ENCODE assay signal across 8 cellular contexts in genomic region chr2:27264753-27265535, GRCh38. TPM values are rescaled to one million over a fixed set of nuclear protein-coding genes. Genes with fewer than 3 reads are reported as not detected.
A peak's percentile ranks its signal among the peaks of the same experiment; 100 is the strongest.
DNase-seq lines count a peak whose midpoint lies in the region; ATAC-seq and TF ChIP-seq lines count a peak whose summit lies in the region.

No MANE protein-coding gene starts in this region.

- peaks cover 17% of the 10 kb centered on the region for H3K4me1 Mint-ChIP-seq in T-helper 2 cell treated with Interferon-gamma antibody and Interleukin-4, amounts not matched to agents 5 μg/mL and 100 μg/mL, for 36 hours (ENCODE audit: low read depth)

- TF ChIP-seq CTCF in GM12875 (IDR thresholded peaks at IDR 0.05; ENCODE audit: borderline replicate concordance, insufficient read depth, low read depth, low read length) (peak; percentile 79), body of pancreas (IDR thresholded peaks at IDR 0.05) (peak; percentile 16 to 63 (median 44))

- H3K27me3 ChIP-seq in body of pancreas = peaks cover 0 to 44% of the 10 kb centered on the region in 2 donors
- peaks cover 78% of the 10 kb centered on the region for H3K27me3 ChIP-seq in iPS-20b (ENCODE audit: insufficient read depth, low read length)

- H3K36me3 Mint-ChIP-seq in T-helper 2 cell treated with Interferon-gamma antibody and Interleukin-4, amounts not matched to agents 5 μg/mL and 100 μg/mL, for 36 hours (ENCODE audit: low read depth) = peaks cover 2% of the 10 kb centered on the region

- no peak overlapping the region for H3K27ac Mint-ChIP-seq in T-helper 2 cell treated with Interferon-gamma antibody and Interleukin-4, amounts not matched to agents 5 μg/mL and 100 μg/mL, for 36 hours

- peak; percentile 62 for DNase-seq in NCI-H1436 (lab: John Stamatoyannopoulos, UW)
- peak; percentile 60 for DNase-seq in T-helper 2 cell treated with Interferon-gamma antibody and Interleukin-4, amounts not matched to agents 5 μg/mL and 100 μg/mL, for 36 hours (ENCODE audit: low spot score)
- peak; percentile 54 to 77 (median 62) for DNase-seq in body of pancreas
- peak; percentile 32 to 59 (median 40) for DNase-seq in stimulated activated CD4-positive, alpha-beta T cell treated with anti-CD3 and anti-CD28 coated beads, Interleukin-12 subunit alpha, Interleukin-12 subunit beta, amount 100 ng/mL, for 48 hours (ENCODE audit: low read depth in 2 of 3, low spot score in 1 of 3)
- DNase-seq in A172 (ENCODE audit: low spot score) = no peak

- ATAC-seq in body of pancreas (peak; percentile 59), GM21619 (IDR thresholded peaks at IDR 0.05; ENCODE audit: unreplicated experiment) (no peak)

- peak overlapping the region; percentile 65 for H3K4me3 Mint-ChIP-seq in T-helper 2 cell treated with Interferon-gamma antibody and Interleukin-4, amounts not matched to agents 5 μg/mL and 100 μg/mL, for 36 hours

- H3K9ac ChIP-seq in iPS-20b (ENCODE audit: low read depth, low read length) = peak overlapping the region; percentile 71; the same call in 1 of the 2 replicates

- no peak overlapping the region for H3K27ac ChIP-seq in body of pancreas
- no peak overlapping the region for H3K27ac ChIP-seq in iPS-20b (ENCODE audit: low read length)

- H3K9me3 ChIP-seq in body of pancreas = no peaks in the 10 kb centered on the region
- no peaks in the 10 kb centered on the region; the same call in 1 of the 2 replicates for H3K9me3 ChIP-seq in iPS-20b (ENCODE audit: insufficient read depth, low read depth, low read length)

- TF ChIP-seq POLR2A in body of pancreas (IDR thresholded peaks at IDR 0.05) = no peak

- intact Hi-C loops in body of pancreas (cut with DNase I) = no loop called here

- H3K4me1 ChIP-seq in body of pancreas = peaks cover 37% of the 10 kb centered on the region
- peaks cover 6% of the 10 kb centered on the region; the same call in 1 of the 2 replicates for H3K4me1 ChIP-seq in iPS-20b (ENCODE audit: insufficient read depth, low read length)

- WGBS in body of pancreas, 2 donors = 3 to 15% methylated on average over 18 to 56 of the region's 56 CpGs

- H3K36me3 ChIP-seq in body of pancreas (replicated peaks in 1 of 2; ENCODE audit: insufficient read depth in 1 of 2, low read depth in 2 of 2) (no peaks in the 10 kb centered on the region), iPS-20b (ENCODE audit: insufficient read depth, low read depth, low read length) (no peaks in the 10 kb centered on the region)

- H3K9me3 Mint-ChIP-seq in T-helper 2 cell treated with Interferon-gamma antibody and Interleukin-4, amounts not matched to agents 5 μg/mL and 100 μg/mL, for 36 hours = no peaks in the 10 kb centered on the region

- peaks cover 44% of the 10 kb centered on the region for H3K27me3 Mint-ChIP-seq in T-helper 2 cell treated with Interferon-gamma antibody and Interleukin-4, amounts not matched to agents 5 μg/mL and 100 μg/mL, for 36 hours (ENCODE audit: low read depth)

- H3K4me3 ChIP-seq in GM12875 (ENCODE audit: low read depth, low read length) (peak overlapping the region; percentile 43), body of pancreas (no peak overlapping the region), iPS-20b (ENCODE audit: low read length) (peak overlapping the region; percentile 71)

RNA-seq across cellular contexts. Expression of gene SLC30A3, which starts 2.1 kb away (rescaled TPM):
- total RNA-seq in body of pancreas = not detected
- 3.2 and 6.5 TPM in 2 replicates for total RNA-seq in A172 (2014; rRNA removed; shearing (Covaris generic))

RNA-seq across cellular contexts. Expression of gene DNAJC5G, which starts 10.3 kb away (rescaled TPM):
- total RNA-seq in body of pancreas = 1 to 10 TPM in 1 of 2 donors, not detected in 1; 1.3 TPM
- total RNA-seq in A172 (2014; rRNA removed; shearing (Covaris generic)) = not detected in 2 replicates

RNA-seq across cellular contexts. Expression of gene TRIM54, which starts 17.3 kb away (rescaled TPM):
- total RNA-seq in body of pancreas = under 1 TPM in 1 of 2 donors, not detected in 1; 0.26 TPM
- 0.96 and 0.98 TPM in 2 replicates for total RNA-seq in A172 (2014; rRNA removed; shearing (Covaris generic))

RNA-seq across cellular contexts. Expression of gene UCN, which starts 43.3 kb away (rescaled TPM):
- total RNA-seq in body of pancreas = 1 to 10 TPM in 1 of 2 donors, not detected in 1; 2.9 TPM
- total RNA-seq in A172 (2014; rRNA removed; shearing (Covaris generic)) = 4.1 and 5.0 TPM in 2 replicates

RNA-seq across cellular contexts. Expression of gene CAD, which starts 47.8 kb away (rescaled TPM):
- 10 to 100 TPM; 18.4 to 36.9 TPM for total RNA-seq in body of pancreas
- 27.5 and 30.9 TPM in 2 replicates for total RNA-seq in A172 (2014; rRNA removed; shearing (Covaris generic))

Comparison
In these comparisons a context has a peak if more than half of its experiments do, and no peak if none do; other contexts are left out.
1. H3K4me3 ChIP-seq: peak in GM12875 (single experiment) and iPS-20b (single experiment); none in body of pancreas (0 of 2).